In the genomic region with DNA sequence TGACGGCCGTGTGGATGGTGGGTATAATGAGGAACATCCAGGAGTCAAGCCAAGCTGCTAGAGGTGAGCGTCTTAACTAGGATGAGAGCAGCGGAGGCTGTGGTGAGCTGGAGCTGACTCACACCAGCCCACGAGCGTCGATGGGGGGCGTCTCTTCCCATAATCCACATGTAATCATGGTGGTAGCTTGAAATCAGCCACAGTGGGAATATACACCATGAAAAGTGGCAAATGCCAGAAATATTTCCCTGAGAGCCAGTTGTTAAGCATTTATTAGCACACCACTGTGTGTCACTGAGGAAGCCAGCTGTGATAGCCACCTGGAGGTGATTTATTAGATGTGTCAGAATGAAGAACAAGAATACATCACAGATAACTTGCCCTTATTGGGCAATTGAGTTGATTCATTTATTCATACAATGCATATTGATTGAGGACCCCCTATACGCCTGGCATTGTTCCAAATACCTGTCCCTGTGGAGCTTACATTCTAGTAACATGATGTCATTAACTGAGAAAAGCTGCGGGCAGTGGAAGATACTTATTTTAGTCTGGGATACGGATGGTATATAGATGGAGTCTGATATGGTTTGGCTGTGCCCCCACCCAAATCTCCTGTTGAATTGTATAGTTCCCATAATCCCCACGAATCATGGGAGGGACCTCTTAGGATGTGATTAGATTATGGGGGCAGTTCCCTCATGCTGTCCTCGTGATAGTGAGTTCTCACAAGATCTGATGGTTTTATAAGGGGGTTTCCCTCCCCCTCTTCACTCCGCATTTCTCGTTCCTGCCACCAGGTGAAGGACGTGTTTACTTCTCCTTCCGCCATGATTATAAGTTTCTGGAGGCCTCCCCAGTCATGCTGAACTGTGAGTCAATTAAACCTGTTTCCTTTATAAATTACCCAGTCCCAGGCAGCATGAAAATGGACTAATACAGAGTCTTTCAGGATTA, we compare ENCODE assay signal across 15 cellular contexts.
DNase-seq lines count a peak whose midpoint lies in the region; FAIRE-seq and TF ChIP-seq lines count a peak whose summit lies in the region.
"Had no signal": no experiment of that assay in that cellular context is flagged by ENCODE, and none has a peak within 500 bp of the region (broad histone marks: within the 10 kb centered on the region; RNA-seq: fewer than 3 reads in every experiment).

No MANE protein-coding gene starts in this region.

- H4K20me1 ChIP-seq in hepatocyte (ENCODE audit: insufficient read depth, poor library complexity, severe bottlenecking): no peaks in the 10 kb centered on the region

- H3K36me3 Mint-ChIP-seq in mesothelial cell of epicardium: no peaks in the 10 kb centered on the region
- H3K36me3 Mint-ChIP-seq: activated naive CD8-positive, alpha-beta T cell treated with anti-CD3 and anti-CD28 coated beads, Interleukin-2, amount 10 ng/mL, durations not matched to agents 7 days and 5 days had no signal

- peaks cover 8% of the 10 kb centered on the region for H3K9me3 Mint-ChIP-seq in mesothelial cell of epicardium
- H3K9me3 Mint-ChIP-seq: activated naive CD8-positive, alpha-beta T cell treated with anti-CD3 and anti-CD28 coated beads, Interleukin-2, amount 10 ng/mL, durations not matched to agents 7 days and 5 days had no signal

- no peak overlapping the region for H3K4me3 Mint-ChIP-seq in mesothelial cell of epicardium
- H3K4me3 Mint-ChIP-seq: activated naive CD8-positive, alpha-beta T cell treated with anti-CD3 and anti-CD28 coated beads, Interleukin-2, amount 10 ng/mL, durations not matched to agents 7 days and 5 days had no signal

- no peak overlapping the region for H3K27ac ChIP-seq in hepatocyte
- H3K27ac ChIP-seq: ovary, thyroid gland had no signal

- FAIRE-seq in bronchial epithelial cell (lab: Jason Lieb, UNC): no peak
- FAIRE-seq in D721Med (lab: Jason Lieb, UNC): no peak

- no peaks in the 10 kb centered on the region for H3K9me2 ChIP-seq in hepatocyte (replicated peaks; ENCODE audit: insufficient read depth)

- DNase-seq in AG10803 (ENCODE audit: low read depth) (peak; percentile 54), HT1080 (ENCODE audit: low read depth) (peak; percentile 62), bronchial epithelial cell (ENCODE audit: low read depth) (peak; percentile 21), mesothelial cell of epicardium (ENCODE audit: low spot score in 2 of 2, unreplicated experiment in 2 of 2) (no peak), NCI-H2171 (lab: John Stamatoyannopoulos, UW) (no peak), hepatocyte (ENCODE audit: low spot score) (no peak), D721Med (ENCODE audit: insufficient read length, low spot score) (no peak), GM20000 (ENCODE audit: low spot score) (no peak)
- DNase-seq: activated CD4-positive, CD25-positive, alpha-beta regulatory T cell treated with anti-CD3 and anti-CD28 coated beads, Interleukin-2, amount 50 U/mL, for 72 hours; activated naive CD8-positive, alpha-beta T cell treated with anti-CD3 and anti-CD28 coated beads, Interleukin-2, amount 10 ng/mL, durations not matched to agents 7 days and 5 days; cortex of kidney; Kasumi-1; NCI-H2081 treated with DMSO at 0.1 percent for 48 hours; ovary; thyroid gland had no signal

- no peaks in the 10 kb centered on the region for H3K4me1 ChIP-seq in hepatocyte (ENCODE audit: insufficient read depth)
- H3K4me1 ChIP-seq: thyroid gland had no signal

- no peak overlapping the region for H3K27ac Mint-ChIP-seq in mesothelial cell of epicardium
- H3K27ac Mint-ChIP-seq: activated naive CD8-positive, alpha-beta T cell treated with anti-CD3 and anti-CD28 coated beads, Interleukin-2, amount 10 ng/mL, durations not matched to agents 7 days and 5 days had no signal

- H3K27me3 ChIP-seq in bronchial epithelial cell (ENCODE audit: control insufficient read depth, insufficient read depth, low read length) (no peaks in the 10 kb centered on the region), hepatocyte (no peaks in the 10 kb centered on the region)
- H3K27me3 ChIP-seq: ovary, thyroid gland had no signal

- H3K4me1 Mint-ChIP-seq in mesothelial cell of epicardium: no peaks in the 10 kb centered on the region
- H3K4me1 Mint-ChIP-seq: activated naive CD8-positive, alpha-beta T cell treated with anti-CD3 and anti-CD28 coated beads, Interleukin-2, amount 10 ng/mL, durations not matched to agents 7 days and 5 days had no signal

- H3K27me3 Mint-ChIP-seq in mesothelial cell of epicardium (ENCODE audit: low read depth): no peaks in the 10 kb centered on the region
- H3K27me3 Mint-ChIP-seq: activated naive CD8-positive, alpha-beta T cell treated with anti-CD3 and anti-CD28 coated beads, Interleukin-2, amount 10 ng/mL, durations not matched to agents 7 days and 5 days had no signal

- 83% methylated on average over 17 of the region's 17 CpGs for WGBS in hepatocyte (ENCODE audit: low lambda C conversion rate, missing lambda C conversion rate)

- TF ChIP-seq CTCF in AG10803 (conservative IDR thresholded peaks at IDR 0.05; ENCODE audit: low read length): 0 out of 2 replicates have a peak, but pooled peaks have one; percentile 5
- TF ChIP-seq CTCF in bronchial epithelial cell (IDR thresholded peaks at IDR 0.05; ENCODE audit: insufficient read depth, low read length, severe bottlenecking): no peak
- peak; percentile 28 for TF ChIP-seq CTCF in mesothelial cell of epicardium (IDR thresholded peaks at IDR 0.05; ENCODE audit: unreplicated experiment)
- TF ChIP-seq CTCF in hepatocyte (IDR thresholded peaks at IDR 0.05; ENCODE audit: poor library complexity): no peak
- no peak for TF ChIP-seq CTCF in D721Med (IDR thresholded peaks at IDR 0.05; ENCODE audit: insufficient read depth, missing control alignments)
- TF ChIP-seq CTCF in GM20000 (IDR thresholded peaks at IDR 0.05; ENCODE audit: extremely low read depth, missing control alignments): no peak

- H3K36me3 ChIP-seq in bronchial epithelial cell (ENCODE audit: control insufficient read depth, insufficient read depth, low read length): no peaks in the 10 kb centered on the region
- H3K36me3 ChIP-seq in hepatocyte (replicated peaks; ENCODE audit: insufficient read depth, low read depth): no peaks in the 10 kb centered on the region
- H3K36me3 ChIP-seq: ovary, thyroid gland had no signal

- H3K9me3 ChIP-seq in hepatocyte (ENCODE audit: low read depth): no peaks in the 10 kb centered on the region
- H3K9me3 ChIP-seq: ovary, thyroid gland had no signal

- H2AFZ ChIP-seq in hepatocyte: no peak overlapping the region

- H3K4me2 ChIP-seq in hepatocyte: no peak overlapping the region

- H3K4me3 ChIP-seq in AG10803 (ENCODE audit: low read length) (no peak overlapping the region), bronchial epithelial cell (ENCODE audit: low read depth, low read length) (no peak overlapping the region), hepatocyte (no peak overlapping the region)
- H3K4me3 ChIP-seq: ovary, thyroid gland had no signal

- no peaks in the 10 kb centered on the region for H3K79me2 ChIP-seq in hepatocyte

Comparison
In these comparisons a context has a peak if more than half of its experiments do, and no peak if none do; other contexts are left out.
1. DNase-seq: peak in AG10803 (single experiment), HT1080 (single experiment) and bronchial epithelial cell (single experiment); none in mesothelial cell of epicardium (0 of 2), NCI-H2171 (single experiment), hepatocyte (single experiment), D721Med (single experiment) and GM20000 (single experiment).
2. CTCF ChIP-seq: peak in AG10803 (single experiment) and mesothelial cell of epicardium (single experiment); none in bronchial epithelial cell (single experiment), hepatocyte (single experiment), D721Med (single experiment) and GM20000 (single experiment).